1 cellular context compared by ENCODE assay signal in the genomic region with DNA sequence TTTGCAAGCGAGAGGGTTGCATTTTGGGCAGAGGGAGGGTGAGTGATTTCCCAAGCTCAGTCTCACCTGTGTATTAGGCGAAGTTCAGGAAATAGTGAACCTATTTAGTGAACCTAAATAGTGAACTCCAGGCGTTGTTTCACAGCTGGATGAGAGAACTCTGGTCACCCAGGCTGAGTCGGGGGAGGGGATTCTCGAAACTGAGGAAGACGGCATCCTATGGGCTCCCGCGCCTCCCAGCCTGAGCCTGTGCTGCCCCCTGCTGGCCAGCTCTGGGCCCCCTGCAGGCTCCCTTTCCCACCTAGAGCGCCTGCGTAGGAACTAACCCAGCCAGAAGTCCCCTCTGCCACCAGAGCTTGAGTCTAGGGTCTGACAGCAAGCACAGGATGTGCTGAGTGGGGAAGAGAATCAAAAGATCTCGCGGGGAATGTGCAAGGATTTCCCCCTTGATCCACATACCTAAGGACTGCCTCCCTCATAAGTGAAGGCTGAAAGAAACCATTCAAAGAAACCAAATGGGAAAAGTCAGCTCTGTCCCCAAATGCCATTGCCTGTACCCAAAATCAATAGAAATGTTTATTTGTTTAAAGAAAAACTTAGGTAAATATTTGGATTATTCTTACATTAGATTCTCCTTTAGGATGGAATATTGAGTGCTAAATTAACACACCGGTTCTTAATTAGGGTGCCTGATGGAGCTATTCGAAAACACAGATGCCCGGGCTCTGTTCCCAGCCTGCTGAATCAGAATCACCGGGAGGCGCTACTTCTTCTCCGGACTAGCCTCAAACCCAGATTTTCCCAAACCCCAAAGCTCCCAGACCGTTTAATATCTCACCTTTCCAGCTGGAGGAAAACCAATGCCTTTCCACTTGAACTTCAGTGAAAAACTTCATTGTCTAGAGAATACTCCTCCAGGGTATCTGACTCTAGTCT.
TF ChIP-seq lines count a peak whose summit lies in the region.

No MANE protein-coding gene starts in this region.

TF ChIP-seq in HepG2, 621 proteins besides CTCF, POLR2A, EP300 and RAD21 (continued from another document and continues in another):
- no peak for TF ChIP-seq POLR2AphosphoS2 (IDR thresholded peaks at IDR 0.05; ENCODE audit: low read depth, low read length)
- TF ChIP-seq, protein P1, sequence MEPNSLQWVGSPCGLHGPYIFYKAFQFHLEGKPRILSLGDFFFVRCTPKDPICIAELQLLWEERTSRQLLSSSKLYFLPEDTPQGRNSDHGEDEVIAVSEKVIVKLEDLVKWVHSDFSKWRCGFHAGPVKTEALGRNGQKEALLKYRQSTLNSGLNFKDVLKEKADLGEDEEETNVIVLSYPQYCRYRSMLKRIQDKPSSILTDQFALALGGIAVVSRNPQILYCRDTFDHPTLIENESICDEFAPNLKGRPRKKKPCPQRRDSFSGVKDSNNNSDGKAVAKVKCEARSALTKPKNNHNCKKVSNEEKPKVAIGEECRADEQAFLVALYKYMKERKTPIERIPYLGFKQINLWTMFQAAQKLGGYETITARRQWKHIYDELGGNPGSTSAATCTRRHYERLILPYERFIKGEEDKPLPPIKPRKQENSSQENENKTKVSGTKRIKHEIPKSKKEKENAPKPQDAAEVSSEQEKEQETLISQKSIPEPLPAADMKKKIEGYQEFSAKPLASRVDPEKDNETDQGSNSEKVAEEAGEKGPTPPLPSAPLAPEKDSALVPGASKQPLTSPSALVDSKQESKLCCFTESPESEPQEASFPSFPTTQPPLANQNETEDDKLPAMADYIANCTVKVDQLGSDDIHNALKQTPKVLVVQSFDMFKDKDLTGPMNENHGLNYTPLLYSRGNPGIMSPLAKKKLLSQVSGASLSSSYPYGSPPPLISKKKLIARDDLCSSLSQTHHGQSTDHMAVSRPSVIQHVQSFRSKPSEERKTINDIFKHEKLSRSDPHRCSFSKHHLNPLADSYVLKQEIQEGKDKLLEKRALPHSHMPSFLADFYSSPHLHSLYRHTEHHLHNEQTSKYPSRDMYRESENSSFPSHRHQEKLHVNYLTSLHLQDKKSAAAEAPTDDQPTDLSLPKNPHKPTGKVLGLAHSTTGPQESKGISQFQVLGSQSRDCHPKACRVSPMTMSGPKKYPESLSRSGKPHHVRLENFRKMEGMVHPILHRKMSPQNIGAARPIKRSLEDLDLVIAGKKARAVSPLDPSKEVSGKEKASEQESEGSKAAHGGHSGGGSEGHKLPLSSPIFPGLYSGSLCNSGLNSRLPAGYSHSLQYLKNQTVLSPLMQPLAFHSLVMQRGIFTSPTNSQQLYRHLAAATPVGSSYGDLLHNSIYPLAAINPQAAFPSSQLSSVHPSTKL (CRISPR knock-in tag; IDR thresholded peaks at IDR 0.05): peak; percentile 57
- no peak for TF ChIP-seq CHD2 (IDR thresholded peaks at IDR 0.05; ENCODE audit: low read depth, low read length)
- no peak for TF ChIP-seq MED13 (CRISPR knock-in tag; IDR thresholded peaks at IDR 0.05)
- no peak for TF ChIP-seq CEBPZ (IDR thresholded peaks at IDR 0.05; ENCODE audit: low read length)
- TF ChIP-seq ZNF207 (IDR thresholded peaks at IDR 0.05; ENCODE audit: borderline replicate concordance): no peak
- peak; percentile 18; the same call in 1 of the 2 replicates for TF ChIP-seq SOX5 (CRISPR knock-in tag; IDR thresholded peaks at IDR 0.05; ENCODE audit: borderline replicate concordance)
- TF ChIP-seq STAG1 (CRISPR knock-in tag; IDR thresholded peaks at IDR 0.05): peak; percentile 99
- TF ChIP-seq BRCA1 (CRISPR knock-in tag; IDR thresholded peaks at IDR 0.05): peak; percentile 78
- TF ChIP-seq FOXP4 (CRISPR knock-in tag; IDR thresholded peaks at IDR 0.05): peak; percentile 60
- TF ChIP-seq, protein P2, sequence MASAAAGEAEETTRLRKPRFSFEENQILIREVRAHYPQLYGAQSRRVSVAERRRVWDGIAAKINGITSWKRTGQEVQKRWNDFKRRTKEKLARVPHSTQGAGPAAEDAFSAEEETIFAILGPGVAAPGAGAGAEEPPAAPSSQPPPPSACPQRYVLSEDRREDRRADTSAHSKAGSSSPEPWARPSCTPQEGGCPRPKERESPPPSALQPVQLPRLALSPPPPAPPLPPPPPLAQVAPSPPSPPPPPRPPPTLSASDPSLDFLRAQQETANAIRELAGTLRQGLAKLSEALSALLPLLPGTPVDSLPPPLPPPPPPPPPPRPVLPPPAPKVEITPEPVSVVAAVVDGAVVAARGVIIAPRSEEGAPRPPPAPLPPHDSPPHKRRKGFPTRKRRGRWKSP (CRISPR knock-in tag; IDR thresholded peaks at IDR 0.05): peak; percentile 27; the same call in 1 of the 2 replicates
- no peak for TF ChIP-seq ATF7 (IDR thresholded peaks at IDR 0.05)
- TF ChIP-seq ATF7 (CRISPR knock-in tag; IDR thresholded peaks at IDR 0.05): no peak
- TF ChIP-seq MAZ (IDR thresholded peaks at IDR 0.05; ENCODE audit: borderline replicate concordance, low read depth, low read length): no peak
- TF ChIP-seq MAZ (CRISPR knock-in tag; IDR thresholded peaks at IDR 0.05; ENCODE audit: low read depth): peak; percentile 64; the same call in 1 of the 2 replicates
- TF ChIP-seq SMC3 (IDR thresholded peaks at IDR 0.05; ENCODE audit: low read length): peak; percentile 90
- TF ChIP-seq HOXA5 (CRISPR knock-in tag; IDR thresholded peaks at IDR 0.05): peak; percentile 88; the same call in 1 of the 2 replicates
- 0 out of 2 replicates have a peak, but pooled peaks have one; percentile 19 for TF ChIP-seq SP4 (CRISPR knock-in tag; IDR thresholded peaks at IDR 0.05)
- TF ChIP-seq THAP11 (CRISPR knock-in tag; IDR thresholded peaks at IDR 0.05): peak; percentile 59; the same call in 1 of the 2 replicates
- TF ChIP-seq RARG (CRISPR knock-in tag; IDR thresholded peaks at IDR 0.05; ENCODE audit: low read depth): no peak
- TF ChIP-seq ZNF24 (IDR thresholded peaks at IDR 0.05): no peak
- no peak for TF ChIP-seq NFRKB (IDR thresholded peaks at IDR 0.05)
- TF ChIP-seq EEA1 (CRISPR knock-in tag; IDR thresholded peaks at IDR 0.05; ENCODE audit: borderline replicate concordance): no peak
- no peak for TF ChIP-seq ZNF33B (CRISPR knock-in tag; IDR thresholded peaks at IDR 0.05)
- TF ChIP-seq HOXA3 (CRISPR knock-in tag; IDR thresholded peaks at IDR 0.05): peak; percentile 58
- peak; percentile 54; the same call in 1 of the 2 replicates for TF ChIP-seq ISL2 (CRISPR knock-in tag; IDR thresholded peaks at IDR 0.05)
- TF ChIP-seq KLF12 (CRISPR knock-in tag; IDR thresholded peaks at IDR 0.05; ENCODE audit: borderline replicate concordance): peak; percentile 53
- 0 out of 2 replicates have a peak, but pooled peaks have one; percentile 27 for TF ChIP-seq YEATS4 (CRISPR knock-in tag; IDR thresholded peaks at IDR 0.05; ENCODE audit: borderline replicate concordance)
- peak; percentile 77 to 89; a peak in 3 of 4 replicates for TF ChIP-seq HMGXB4 (CRISPR knock-in tag; IDR thresholded peaks at IDR 0.05; ENCODE audit: borderline replicate concordance in 1 of 2, low read depth in 1 of 2)
- TF ChIP-seq SIX4 (CRISPR knock-in tag; IDR thresholded peaks at IDR 0.05): no peak
- TF ChIP-seq MIER3 (CRISPR knock-in tag; IDR thresholded peaks at IDR 0.05; ENCODE audit: borderline replicate concordance): peak; percentile 70; the same call in 1 of the 2 replicates
- peak; percentile 78 for TF ChIP-seq GATAD2A (CRISPR knock-in tag; IDR thresholded peaks at IDR 0.05)
- 0 out of 2 replicates have a peak, but pooled peaks have one; percentile 43 for TF ChIP-seq KMT2B (CRISPR knock-in tag; IDR thresholded peaks at IDR 0.05)
- TF ChIP-seq PRPF4 (IDR thresholded peaks at IDR 0.05; ENCODE audit: low read depth, low read length, poor library complexity, severe bottlenecking): no peak
- peak; percentile 66 for TF ChIP-seq GABPB1 (CRISPR knock-in tag; IDR thresholded peaks at IDR 0.05)
- 0 out of 2 replicates have a peak, but pooled peaks have one; percentile 31 for TF ChIP-seq TP53 (CRISPR knock-in tag; conservative IDR thresholded peaks at IDR 0.05)
- peak; percentile 65; the same call in 1 of the 2 replicates for TF ChIP-seq ARNT2 (CRISPR knock-in tag; IDR thresholded peaks at IDR 0.05; ENCODE audit: low read depth)
- TF ChIP-seq, protein P3, sequence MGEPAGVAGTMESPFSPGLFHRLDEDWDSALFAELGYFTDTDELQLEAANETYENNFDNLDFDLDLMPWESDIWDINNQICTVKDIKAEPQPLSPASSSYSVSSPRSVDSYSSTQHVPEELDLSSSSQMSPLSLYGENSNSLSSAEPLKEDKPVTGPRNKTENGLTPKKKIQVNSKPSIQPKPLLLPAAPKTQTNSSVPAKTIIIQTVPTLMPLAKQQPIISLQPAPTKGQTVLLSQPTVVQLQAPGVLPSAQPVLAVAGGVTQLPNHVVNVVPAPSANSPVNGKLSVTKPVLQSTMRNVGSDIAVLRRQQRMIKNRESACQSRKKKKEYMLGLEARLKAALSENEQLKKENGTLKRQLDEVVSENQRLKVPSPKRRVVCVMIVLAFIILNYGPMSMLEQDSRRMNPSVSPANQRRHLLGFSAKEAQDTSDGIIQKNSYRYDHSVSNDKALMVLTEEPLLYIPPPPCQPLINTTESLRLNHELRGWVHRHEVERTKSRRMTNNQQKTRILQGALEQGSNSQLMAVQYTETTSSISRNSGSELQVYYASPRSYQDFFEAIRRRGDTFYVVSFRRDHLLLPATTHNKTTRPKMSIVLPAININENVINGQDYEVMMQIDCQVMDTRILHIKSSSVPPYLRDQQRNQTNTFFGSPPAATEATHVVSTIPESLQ (CRISPR knock-in tag; conservative IDR thresholded peaks at IDR 0.05): 0 out of 2 replicates have a peak, but pooled peaks have one; percentile 32
- TF ChIP-seq ZNF619 (CRISPR knock-in tag; IDR thresholded peaks at IDR 0.05): 0 out of 2 replicates have a peak, but pooled peaks have one; percentile 27
- TF ChIP-seq, protein P4, sequence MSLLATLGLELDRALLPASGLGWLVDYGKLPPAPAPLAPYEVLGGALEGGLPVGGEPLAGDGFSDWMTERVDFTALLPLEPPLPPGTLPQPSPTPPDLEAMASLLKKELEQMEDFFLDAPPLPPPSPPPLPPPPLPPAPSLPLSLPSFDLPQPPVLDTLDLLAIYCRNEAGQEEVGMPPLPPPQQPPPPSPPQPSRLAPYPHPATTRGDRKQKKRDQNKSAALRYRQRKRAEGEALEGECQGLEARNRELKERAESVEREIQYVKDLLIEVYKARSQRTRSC (CRISPR knock-in tag; IDR thresholded peaks at IDR 0.05; ENCODE audit: low read depth): no peak
- no peak for TF ChIP-seq IKZF4 (CRISPR knock-in tag; IDR thresholded peaks at IDR 0.05; ENCODE audit: borderline replicate concordance, low read depth, not compliant biosample characterization)
- TF ChIP-seq ZNF766 (CRISPR knock-in tag; IDR thresholded peaks at IDR 0.05; ENCODE audit: borderline replicate concordance): peak; percentile 58; the same call in 1 of the 2 replicates
- TF ChIP-seq, protein P5, sequence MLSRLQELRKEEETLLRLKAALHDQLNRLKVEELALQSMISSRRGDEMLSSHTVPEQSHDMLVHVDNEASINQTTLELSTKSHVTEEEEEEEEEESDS (CRISPR knock-in tag; IDR thresholded peaks at IDR 0.05; ENCODE audit: borderline replicate concordance): no peak
